27 cellular contexts compared by ENCODE assay signal in genomic region chr7:129884495-129884894, GRCh38.
"Had no signal": no experiment of that assay in that cellular context is flagged by ENCODE, and none has a peak within 500 bp of the region (broad histone marks: within the 10 kb centered on the region; RNA-seq: fewer than 3 reads in every experiment).

No MANE protein-coding gene starts in this region.

- DNase-seq: immature natural killer cell; kidney; left colon; left lung; lower lobe of right lung; mammary epithelial cell; mesendoderm; naive thymus-derived CD4-positive, alpha-beta T cell; ovary; stimulated activated CD4-positive, alpha-beta T cell treated with anti-CD3 and anti-CD28 coated beads, Interleukin-12 subunit alpha, Interleukin-12 subunit beta, amount 100 ng/mL, for 4 hours; stimulated activated CD4-positive, alpha-beta T cell treated with anti-CD3 and anti-CD28 coated beads, Interleukin-15, amount 100 ng/mL, for 24 hours; stimulated activated CD4-positive, alpha-beta T cell treated with anti-CD3 and anti-CD28 coated beads, Interleukin-2, amount 100 ng/mL, for 24 hours; stimulated activated CD4-positive, alpha-beta T cell treated with anti-CD3 and anti-CD28 coated beads, Interleukin-4, amount 100 ng/mL, for 1 hour; stimulated activated naive B cell treated with anti-CD40 and anti-IgM and Interleukin-4, amounts not matched to agents 10 μg/mL and 1 μg/mL and 100 μg/mL, for 72 hours; stimulated activated naive CD8-positive, alpha-beta T cell treated with anti-CD3 and anti-CD28 coated beads, Interleukin-15, Interleukin-2, amounts not matched to agents 100 U/mL and 50 U/mL, for 24 hours; stomach; testis; thyroid gland; transverse colon; upper lobe of left lung had no signal

- H3K9me3 ChIP-seq: left lung, lower lobe of right lung, ovary, right atrium auricular region, stomach, testis, thyroid gland, transverse colon, upper lobe of left lung, vagina had no signal

- H3K27me3 Mint-ChIP-seq: naive thymus-derived CD4-positive, alpha-beta T cell; natural killer cell treated with Interleukin-12 subunit alpha and Interleukin-12 subunit beta and Interleukin-15 and Interleukin-18, amount 100 ng/mL, for 72 hours; progenitor cell of endocrine pancreas; stimulated activated naive B cell treated with anti-CD40 and anti-IgM and Interleukin-4, amounts not matched to agents 10 μg/mL and 1 μg/mL and 100 μg/mL, for 72 hours had no signal

- H3K27me3 ChIP-seq: left lung, ovary, right atrium auricular region, stomach, testis, thyroid gland, transverse colon, upper lobe of left lung, vagina had no signal

- H3K36me3 ChIP-seq: ovary, right atrium auricular region, thyroid gland, vagina had no signal

- H3K4me3 ChIP-seq: left lung, lower lobe of right lung, ovary, right atrium auricular region, skin epidermis, stomach, testis, thyroid gland, transverse colon, upper lobe of left lung, vagina had no signal

- H3K9me3 Mint-ChIP-seq: immature natural killer cell; mesothelial cell of epicardium; naive thymus-derived CD4-positive, alpha-beta T cell; natural killer cell treated with Interleukin-12 subunit alpha and Interleukin-12 subunit beta and Interleukin-15 and Interleukin-18, amount 100 ng/mL, for 72 hours; stimulated activated naive B cell treated with anti-CD40 and anti-IgM and Interleukin-4, amounts not matched to agents 10 μg/mL and 1 μg/mL and 100 μg/mL, for 72 hours had no signal

- H3K4me3 Mint-ChIP-seq: immature natural killer cell; mesothelial cell of epicardium; naive thymus-derived CD4-positive, alpha-beta T cell; natural killer cell treated with Interleukin-12 subunit alpha and Interleukin-12 subunit beta and Interleukin-15 and Interleukin-18, amount 100 ng/mL, for 72 hours; stimulated activated naive B cell treated with anti-CD40 and anti-IgM and Interleukin-4, amounts not matched to agents 10 μg/mL and 1 μg/mL and 100 μg/mL, for 72 hours had no signal

- H3K27ac Mint-ChIP-seq: natural killer cell treated with Interleukin-12 subunit alpha and Interleukin-12 subunit beta and Interleukin-15 and Interleukin-18, amount 100 ng/mL, for 72 hours; progenitor cell of endocrine pancreas; stimulated activated naive B cell treated with anti-CD40 and anti-IgM and Interleukin-4, amounts not matched to agents 10 μg/mL and 1 μg/mL and 100 μg/mL, for 72 hours had no signal

- H3K27ac ChIP-seq: left lung, lower lobe of right lung, ovary, right atrium auricular region, skin epidermis, stomach, testis, thyroid gland, transverse colon, upper lobe of left lung, vagina had no signal

- ATAC-seq: left colon; left lung; lower lobe of right lung; naive thymus-derived CD4-positive, alpha-beta T cell; natural killer cell treated with Interleukin-12 subunit alpha and Interleukin-12 subunit beta and Interleukin-15 and Interleukin-18, amount 100 ng/mL, for 72 hours; sciatic nerve; stimulated activated naive B cell treated with anti-CD40 and anti-IgM and Interleukin-4, amounts not matched to agents 10 μg/mL and 1 μg/mL and 100 μg/mL, for 72 hours; stimulated activated naive CD8-positive, alpha-beta T cell treated with anti-CD3 and anti-CD28 coated beads, Interleukin-15, Interleukin-2, amounts not matched to agents 100 U/mL and 50 U/mL, for 24 hours had no signal
